8 cellular contexts compared by ENCODE assay signal in the genomic region with DNA sequence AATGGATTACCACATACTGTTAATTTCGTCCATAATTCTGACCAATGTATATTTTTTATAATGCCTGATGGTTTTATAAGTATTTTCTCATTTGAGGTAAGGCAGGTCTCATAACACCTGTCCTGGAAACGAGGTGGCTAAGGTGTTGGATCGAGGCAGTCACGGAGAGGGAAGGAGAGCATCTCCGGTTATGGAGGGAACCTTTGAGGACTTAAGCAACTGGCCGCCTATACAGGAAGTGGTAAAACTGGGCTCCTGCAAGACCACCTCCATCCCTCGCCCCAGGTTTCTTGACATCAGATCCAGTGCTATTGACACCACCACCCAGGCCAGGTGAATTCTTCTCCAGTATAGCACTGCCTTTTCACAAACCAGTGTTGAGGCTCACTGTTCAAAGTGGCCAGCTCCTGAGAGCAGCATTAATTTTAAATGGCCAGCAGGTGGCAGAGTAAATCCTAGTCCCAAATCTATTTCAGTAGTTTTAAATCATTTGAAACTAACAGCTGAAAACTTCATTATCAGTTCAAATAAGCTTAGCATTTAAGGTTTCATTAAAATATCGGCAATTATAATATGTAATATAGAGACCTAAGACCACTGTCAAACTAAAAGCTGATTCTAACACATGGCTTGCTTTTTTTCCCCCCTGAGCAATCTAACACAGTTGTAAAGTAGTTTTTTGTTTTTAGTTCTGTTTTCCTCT.
DNase-seq lines count a peak whose midpoint lies in the region; ATAC-seq, FAIRE-seq and TF ChIP-seq lines count a peak whose summit lies in the region.

No MANE protein-coding gene starts in this region.

- H4K20me1 ChIP-seq in GM23248 (ENCODE audit: insufficient read depth) = no peaks in the 10 kb centered on the region

- no peaks in the 10 kb centered on the region for H3K36me3 Mint-ChIP-seq in activated T-cell treated with anti-CD3 and anti-CD28 coated beads, Interleukin-2, amount 50 U/mL, for 24 hours (ENCODE audit: low read depth)

- peak; percentile 69 for ATAC-seq in foreskin keratinocyte
- no peak for ATAC-seq in GM21737 (IDR thresholded peaks at IDR 0.05; ENCODE audit: unreplicated experiment)

- no peak overlapping the region for H3K4me3 Mint-ChIP-seq in activated T-cell treated with anti-CD3 and anti-CD28 coated beads, Interleukin-2, amount 50 U/mL, for 24 hours

- H3K27me3 Mint-ChIP-seq in activated T-cell treated with anti-CD3 and anti-CD28 coated beads, Interleukin-2, amount 50 U/mL, for 24 hours = peaks cover 10% of the 10 kb centered on the region

- no peaks in the 10 kb centered on the region for H3F3A ChIP-seq in GM23248 (ENCODE audit: insufficient read depth)

- peak overlapping the region; percentile 39 for H3K4me2 ChIP-seq in GM23248 (ENCODE audit: unreplicated experiment)

- H3K9me2 ChIP-seq in GM23248 (ENCODE audit: insufficient read depth) = no peaks in the 10 kb centered on the region

- no peak for TF ChIP-seq EP300 in ovary (IDR thresholded peaks at IDR 0.05)

- H3K27ac Mint-ChIP-seq in activated T-cell treated with anti-CD3 and anti-CD28 coated beads, Interleukin-2, amount 50 U/mL, for 24 hours = no peak overlapping the region

- H3K27me3 ChIP-seq in GM23248 (replicated peaks; ENCODE audit: insufficient read depth) (no peaks in the 10 kb centered on the region), foreskin keratinocyte (peaks cover 40% of the 10 kb centered on the region), ovary (no peaks in the 10 kb centered on the region)

- no peak overlapping the region for H3K27ac ChIP-seq in GM23248
- H3K27ac ChIP-seq in foreskin keratinocyte = no peak overlapping the region
- no peak overlapping the region for H3K27ac ChIP-seq in ovary

- H3K4me3 ChIP-seq in GM23248 (no peak overlapping the region), ovary (no peak overlapping the region)

- TF ChIP-seq POLR2A in ovary (IDR thresholded peaks at IDR 0.05) = no peak

- H2AFZ ChIP-seq in GM23248 = peak overlapping the region; percentile 54

- TF ChIP-seq CTCF in foreskin keratinocyte (conservative IDR thresholded peaks at IDR 0.05) (peak; percentile 72), ovary (IDR thresholded peaks at IDR 0.05) (peak; percentile 28 to 50 (median 29))

- intact Hi-C loops in ovary (cut with DNase I) = loop anchor here in 2 of 4 donors (10.0 kb wide), 2 partner anchors 215 to 895 kb away; no protein-coding TSS in a partner anchor

- 28 to 32% methylated on average over 8 of the region's 8 CpGs for WGBS in GM23248 (ENCODE audit: low coverage in 1 of 2, low lambda C conversion rate in 2 of 2, missing lambda C conversion rate in 2 of 2), 2 experiments
- 42 to 46% (median 45%) methylated on average over 8 of the region's 8 CpGs for WGBS in ovary, 3 donors

- DNase-seq in activated T-cell treated with anti-CD3 and anti-CD28 coated beads, Interleukin-2, amount 50 U/mL, for 24 hours = peak; percentile 31
- no peak for DNase-seq in activated T-cell treated with anti-CD3 and anti-CD28 coated beads, Interleukin-2, amount 50 U/mL, for 1 hour
- DNase-seq in GM23248 = peak; percentile 70
- DNase-seq in NCI-H1436 (lab: John Stamatoyannopoulos, UW) = peak; percentile 64
- DNase-seq in foreskin keratinocyte = peak in 1 of 2 donors; percentile 9
- DNase-seq in ovary = peak in 3 of 5 donors; percentile 8 to 22 (median 11)

- no peaks in the 10 kb centered on the region for H3K9me3 Mint-ChIP-seq in activated T-cell treated with anti-CD3 and anti-CD28 coated beads, Interleukin-2, amount 50 U/mL, for 24 hours

- peak; percentile 84 for FAIRE-seq in TTC549 (lab: Jason Lieb, UNC)

- H3K9me3 ChIP-seq in GM23248 (ENCODE audit: low read depth) (no peaks in the 10 kb centered on the region), ovary (no peaks in the 10 kb centered on the region)

- no peak overlapping the region for H3K9ac ChIP-seq in GM23248

- peaks cover 3% of the 10 kb centered on the region for H3K4me1 Mint-ChIP-seq in activated T-cell treated with anti-CD3 and anti-CD28 coated beads, Interleukin-2, amount 50 U/mL, for 24 hours (ENCODE audit: low read depth)

- H3K79me2 ChIP-seq in GM23248 (ENCODE audit: insufficient read depth) = no peaks in the 10 kb centered on the region

- peaks cover 4% of the 10 kb centered on the region; the same call in 1 of the 2 replicates for H3K4me1 ChIP-seq in GM23248 (ENCODE audit: insufficient read depth)
- no peaks in the 10 kb centered on the region for H3K4me1 ChIP-seq in foreskin keratinocyte
- H3K4me1 ChIP-seq in ovary (ENCODE audit: insufficient read depth) = no peaks in the 10 kb centered on the region

- in situ Hi-C loops in GM23248 (cut with MboI) = loop anchor here (5.0 to 25.0 kb wide), 2 partner anchors 212 to 937 kb away; a partner anchor contains a TSS

- no peaks in the 10 kb centered on the region for H3K36me3 ChIP-seq in GM23248 (ENCODE audit: low read depth)
- no peaks in the 10 kb centered on the region for H3K36me3 ChIP-seq in ovary
